In genomic region chr12:31578632-31579031, GRCh38 we compare ENCODE assay signal across 10 cellular contexts. TPM values are rescaled to one million over a fixed set of nuclear protein-coding genes. Genes with fewer than 3 reads are reported as not detected.
DNase-seq lines count a peak whose midpoint lies in the region; ATAC-seq and TF ChIP-seq lines count a peak whose summit lies in the region.
"Had no signal": no experiment of that assay in that cellular context is flagged by ENCODE, and none has a peak within 500 bp of the region (broad histone marks: within the 10 kb centered on the region; RNA-seq: fewer than 3 reads in every experiment).

No MANE protein-coding gene starts in this region.

- H2BK120ac ChIP-seq in mesenchymal stem cell (ENCODE audit: low read depth, low read length), result no peak overlapping the region

- no peaks in the 10 kb centered on the region for H3K9me3 Mint-ChIP-seq in natural killer cell treated with Interleukin-12 subunit alpha and Interleukin-12 subunit beta and Interleukin-15 and Interleukin-18, amount 100 ng/mL, for 72 hours
- H3K9me3 Mint-ChIP-seq: mesothelial cell of epicardium had no signal

- peaks cover 12% of the 10 kb centered on the region for H3K4me1 ChIP-seq in mesenchymal stem cell (ENCODE audit: control insufficient read depth, insufficient read depth, low read depth, low read length)

- no peak overlapping the region for H2BK12ac ChIP-seq in mesenchymal stem cell (ENCODE audit: low read length in 2 of 2)

- no peak overlapping the region for H3K9ac ChIP-seq in mesenchymal stem cell (ENCODE audit: low read length)

- no peak overlapping the region for H3K14ac ChIP-seq in mesenchymal stem cell (ENCODE audit: low read length in 2 of 2)

- H3K27ac ChIP-seq in mesenchymal stem cell (ENCODE audit: low read length, poor library complexity, severe bottlenecking), result peak overlapping the region; percentile 79
- H3K27ac ChIP-seq: SK-N-MC had no signal

- no peak overlapping the region for H3K23ac ChIP-seq in mesenchymal stem cell (ENCODE audit: low read length in 2 of 2)

- H3K79me1 ChIP-seq in mesenchymal stem cell (replicated peaks; ENCODE audit: low read length, poor library complexity, severe bottlenecking), result peaks cover 8% of the 10 kb centered on the region

- no peak overlapping the region for H3K4me2 ChIP-seq in mesenchymal stem cell (ENCODE audit: low read length, poor library complexity, severe bottlenecking)

- H3K36me3 ChIP-seq in mesenchymal stem cell (ENCODE audit: control insufficient read depth in 1 of 2, insufficient read depth in 2 of 2, low read depth in 1 of 2, low read length in 2 of 2), result no peaks in the 10 kb centered on the region

- H4K91ac ChIP-seq in mesenchymal stem cell (ENCODE audit: low read length), result no peak overlapping the region

- H3K36me3 Mint-ChIP-seq in natural killer cell treated with Interleukin-12 subunit alpha and Interleukin-12 subunit beta and Interleukin-15 and Interleukin-18, amount 100 ng/mL, for 72 hours, result no peaks in the 10 kb centered on the region
- H3K36me3 Mint-ChIP-seq: mesothelial cell of epicardium had no signal

- DNase-seq in ELR (ENCODE audit: low read depth) (peak; percentile 34), cardiac fibroblast (ENCODE audit: low read depth in 2 of 2) (peak; percentile 35 to 36), mesenchymal stem cell (peak; percentile 14), GOT3 (lab: John Stamatoyannopoulos, UW) (no peak)
- DNase-seq in natural killer cell treated with Interleukin-12 subunit alpha and Interleukin-12 subunit beta and Interleukin-15 and Interleukin-18, amount 100 ng/mL, for 72 hours (ENCODE audit: low spot score), result no peak

- WGBS in mesenchymal stem cell, result no CpG with 5 or more reads among the region's 2 CpGs

- H3K4me3 ChIP-seq in cardiac fibroblast (replicated peaks in 1 of 2; ENCODE audit: low read depth in 2 of 2, low read length in 2 of 2), result no peak overlapping the region
- no peak overlapping the region for H3K4me3 ChIP-seq in mesenchymal stem cell (ENCODE audit: insufficient read depth in 1 of 2, low read depth in 1 of 2, low read length in 2 of 2)
- H3K4me3 ChIP-seq: SK-N-MC had no signal

- H2AFZ ChIP-seq in mesenchymal stem cell (ENCODE audit: low read depth, low read length), result no peak overlapping the region

- H3K27me3 ChIP-seq in mesenchymal stem cell (ENCODE audit: control insufficient read depth in 1 of 2, insufficient read depth in 1 of 2, low read length in 2 of 2), result no peaks in the 10 kb centered on the region

- H2AK5ac ChIP-seq in mesenchymal stem cell (ENCODE audit: low read length, severe bottlenecking), result no peak overlapping the region

- no peak overlapping the region for H2BK15ac ChIP-seq in mesenchymal stem cell (ENCODE audit: low read depth, poor library complexity, severe bottlenecking)

- H3K9me3 ChIP-seq in mesenchymal stem cell (ENCODE audit: control insufficient read depth, low read length), result no peaks in the 10 kb centered on the region

- no peak overlapping the region for H3K27ac Mint-ChIP-seq in natural killer cell treated with Interleukin-12 subunit alpha and Interleukin-12 subunit beta and Interleukin-15 and Interleukin-18, amount 100 ng/mL, for 72 hours
- H3K27ac Mint-ChIP-seq: mesothelial cell of epicardium had no signal

- H4K8ac ChIP-seq in mesenchymal stem cell (ENCODE audit: low read length), result no peak overlapping the region

- H3K4ac ChIP-seq in mesenchymal stem cell (ENCODE audit: low read depth in 1 of 2, low read length in 2 of 2), result no peak overlapping the region

- H2BK5ac ChIP-seq in mesenchymal stem cell (ENCODE audit: low read depth, low read length, poor library complexity, severe bottlenecking), result no peak overlapping the region

- ATAC-seq in HG03097 (IDR thresholded peaks at IDR 0.05; ENCODE audit: low FRiP score, unreplicated experiment), result peak; percentile 52
- ATAC-seq in GM18870 (IDR thresholded peaks at IDR 0.05; ENCODE audit: unreplicated experiment), result no peak
- no peak for ATAC-seq in natural killer cell treated with Interleukin-12 subunit alpha and Interleukin-12 subunit beta and Interleukin-15 and Interleukin-18, amount 100 ng/mL, for 72 hours
- no peak for ATAC-seq in HG02885 (IDR thresholded peaks at IDR 0.05; ENCODE audit: poor library complexity, unreplicated experiment)

- TF ChIP-seq CTCF in cardiac fibroblast (IDR thresholded peaks at IDR 0.05; ENCODE audit: low read depth, low read length), result no peak

- H3K27me3 Mint-ChIP-seq in natural killer cell treated with Interleukin-12 subunit alpha and Interleukin-12 subunit beta and Interleukin-15 and Interleukin-18, amount 100 ng/mL, for 72 hours, result no peaks in the 10 kb centered on the region

- H3K18ac ChIP-seq in mesenchymal stem cell (ENCODE audit: low read depth in 1 of 2, low read length in 2 of 2), result no peak overlapping the region

- H3K4me3 Mint-ChIP-seq in natural killer cell treated with Interleukin-12 subunit alpha and Interleukin-12 subunit beta and Interleukin-15 and Interleukin-18, amount 100 ng/mL, for 72 hours, result no peak overlapping the region
- H3K4me3 Mint-ChIP-seq: mesothelial cell of epicardium had no signal

- H3K4me1 Mint-ChIP-seq in natural killer cell treated with Interleukin-12 subunit alpha and Interleukin-12 subunit beta and Interleukin-15 and Interleukin-18, amount 100 ng/mL, for 72 hours (ENCODE audit: low read depth in 2 of 2), result no peaks in the 10 kb centered on the region

RNA-seq across cellular contexts. Expression of gene DENND5B, which starts 12.3 kb away (rescaled TPM):
- polyA plus RNA-seq in mesenchymal stem cell (2013, experiment 1 of 2), result 9.2 TPM
- 9.0 TPM for polyA plus RNA-seq in mesenchymal stem cell (2013, experiment 2 of 2)
- under 1 TPM; 0.05 to 0.95 TPM for total RNA-seq in natural killer cell treated with Interleukin-12 subunit alpha and Interleukin-12 subunit beta and Interleukin-15 and Interleukin-18, amount 100 ng/mL, for 72 hours

Comparison
In these comparisons a context has a peak if more than half of its experiments do, and no peak if none do; other contexts are left out.
1. DNase-seq: peak in ELR (single experiment), cardiac fibroblast (2 of 2) and mesenchymal stem cell (single experiment); none in GOT3 (single experiment) and natural killer cell treated with Interleukin-12 subunit alpha and Interleukin-12 subunit beta and Interleukin-15 and Interleukin-18, amount 100 ng/mL, for 72 hours (single experiment).